In genomic region chr3:138377804-138378203, GRCh38 we compare ENCODE assay signal across 25 cellular contexts. TPM values are rescaled to one million over a fixed set of nuclear protein-coding genes. Genes with fewer than 3 reads are reported as not detected.
DNase-seq lines count a peak whose midpoint lies in the region; ATAC-seq and TF ChIP-seq lines count a peak whose summit lies in the region.
"Had no signal": no experiment of that assay in that cellular context is flagged by ENCODE, and none has a peak within 500 bp of the region (broad histone marks: within the 10 kb centered on the region; RNA-seq: fewer than 3 reads in every experiment).

No MANE protein-coding gene starts in this region.

- no peak overlapping the region for H3K27ac Mint-ChIP-seq in activated CD8-positive, alpha-beta T cell treated with anti-CD3 and anti-CD28 coated beads for 36 hours
- H3K27ac Mint-ChIP-seq: CD8-positive, alpha-beta memory T cell had no signal

- in situ Hi-C loops in gastrocnemius medialis (cut with MboI; ENCODE audit: low sequenced_read_pairs in 4 of 4) = no loop called here

- TF ChIP-seq POLR2A in gastrocnemius medialis (IDR thresholded peaks at IDR 0.05) = no peak

- intact Hi-C loops in heart right ventricle (cut with DNase I) (no loop called here), Right ventricle myocardium superior (cut with DNase I) (no loop called here), right cardiac atrium (cut with DNase I) (no loop called here), gastrocnemius medialis (cut with DNase I; ENCODE audit: low total_unique reads) (no loop called here)
- intact Hi-C loops in activated CD8-positive, alpha-beta T cell treated with anti-CD3 and anti-CD28 coated beads for 36 hours (cut with micrococcal nuclease) = no loop called here

- H3K4me3 Mint-ChIP-seq in activated CD8-positive, alpha-beta T cell treated with anti-CD3 and anti-CD28 coated beads for 36 hours = no peak overlapping the region
- H3K4me3 Mint-ChIP-seq: CD8-positive, alpha-beta memory T cell had no signal

- DNase-seq in heart right ventricle (no peak), Right ventricle myocardium superior (no peak), right cardiac atrium (no peak), gastrocnemius medialis (no peak), NCI-H1417 (lab: John Stamatoyannopoulos, UW) (no peak), GM19240 (ENCODE audit: insufficient read length, low spot score) (no peak)
- no peak for DNase-seq in activated CD8-positive, alpha-beta T cell treated with anti-CD3 and anti-CD28 coated beads for 36 hours
- DNase-seq: AML-193; C1 segment of cervical spinal cord; Calu3; CD8-positive, alpha-beta memory T cell; DMS153; GOT3; HCEC 1CT; KG1; NCI-H1092; NCI-H146; NCI-H2029; NCI-H524 treated with DMSO at 0.1 percent for 48 hours; NCI-H82; SHP77 treated with DMSO at 0.1 percent for 48 hours had no signal

- H3K9me3 ChIP-seq in heart right ventricle (no peaks in the 10 kb centered on the region), right cardiac atrium (ENCODE audit: control insufficient read depth, low read length) (no peaks in the 10 kb centered on the region), gastrocnemius medialis (no peaks in the 10 kb centered on the region)

- peaks cover 3% of the 10 kb centered on the region for H3K27me3 Mint-ChIP-seq in activated CD8-positive, alpha-beta T cell treated with anti-CD3 and anti-CD28 coated beads for 36 hours

- POLR2A ChIA-PET in activated CD8-positive, alpha-beta T cell treated with anti-CD3 and anti-CD28 coated beads for 36 hours (lab: Charles Lee) = no interaction called here

- H3K27me3 ChIP-seq in heart right ventricle = no peaks in the 10 kb centered on the region
- H3K27me3 ChIP-seq in right cardiac atrium (ENCODE audit: control insufficient read depth, insufficient read depth) = no peaks in the 10 kb centered on the region
- no peaks in the 10 kb centered on the region for H3K27me3 ChIP-seq in gastrocnemius medialis

- no peaks in the 10 kb centered on the region for H3K4me1 Mint-ChIP-seq in activated CD8-positive, alpha-beta T cell treated with anti-CD3 and anti-CD28 coated beads for 36 hours (ENCODE audit: low read depth)
- H3K4me1 Mint-ChIP-seq: CD8-positive, alpha-beta memory T cell had no signal

- H3K4me3 ChIP-seq in heart right ventricle (no peak overlapping the region), right cardiac atrium (ENCODE audit: low read length) (no peak overlapping the region), gastrocnemius medialis (no peak overlapping the region)
- H3K4me3 ChIP-seq: SK-N-MC had no signal

- no peaks in the 10 kb centered on the region for H3K9me3 Mint-ChIP-seq in activated CD8-positive, alpha-beta T cell treated with anti-CD3 and anti-CD28 coated beads for 36 hours
- H3K9me3 Mint-ChIP-seq: CD8-positive, alpha-beta memory T cell had no signal

- 58 to 66% methylated on average over 5 of the region's 5 CpGs for WGBS in heart right ventricle, 2 donors
- WGBS in right cardiac atrium = 73% methylated on average over 5 of the region's 5 CpGs

- peak overlapping the region; percentile 35 to 94 (median 80) for H3K27ac ChIP-seq in heart right ventricle
- peak overlapping the region; percentile 82 for H3K27ac ChIP-seq in right cardiac atrium (ENCODE audit: low read length)
- H3K27ac ChIP-seq in gastrocnemius medialis = peak overlapping the region; percentile 72 to 82 (median 78)
- H3K27ac ChIP-seq: SK-N-MC had no signal

- H3K4me1 ChIP-seq in heart right ventricle = peaks cover 17 to 89% (median 63%) of the 10 kb centered on the region in 9 donors
- peaks cover 20% of the 10 kb centered on the region for H3K4me1 ChIP-seq in right cardiac atrium (ENCODE audit: control insufficient read depth, insufficient read depth, low read length)
- peaks cover 62 to 81% of the 10 kb centered on the region in 2 donors for H3K4me1 ChIP-seq in gastrocnemius medialis

- TF ChIP-seq CTCF in heart right ventricle (IDR thresholded peaks at IDR 0.05) (no peak), gastrocnemius medialis (IDR thresholded peaks at IDR 0.05 in 4 of 5, conservative IDR thresholded peaks at IDR 0.05 in 1 of 5) (no peak)
- no peak for TF ChIP-seq CTCF in activated CD8-positive, alpha-beta T cell treated with anti-CD3 and anti-CD28 coated beads for 36 hours (IDR thresholded peaks at IDR 0.05)

- H3K36me3 Mint-ChIP-seq in activated CD8-positive, alpha-beta T cell treated with anti-CD3 and anti-CD28 coated beads for 36 hours (ENCODE audit: low read depth) = no peaks in the 10 kb centered on the region
- H3K36me3 Mint-ChIP-seq: CD8-positive, alpha-beta memory T cell had no signal

- CTCF ChIA-PET in activated CD8-positive, alpha-beta T cell treated with anti-CD3 and anti-CD28 coated beads for 36 hours (lab: Charles Lee) = no interaction called here

- ATAC-seq in heart right ventricle = no peak
- ATAC-seq in Right ventricle myocardium superior (ENCODE audit: poor library complexity) = no peak
- ATAC-seq in right cardiac atrium = no peak
- no peak for ATAC-seq in gastrocnemius medialis
- no peak for ATAC-seq in activated CD8-positive, alpha-beta T cell treated with anti-CD3 and anti-CD28 coated beads for 36 hours

- H3K36me3 ChIP-seq in heart right ventricle (peaks cover 0 to 33% (median 0%) of the 10 kb centered on the region in 9 donors), gastrocnemius medialis (peaks cover 0 to 4% of the 10 kb centered on the region in 2 donors)

RNA-seq across cellular contexts. Expression of gene MRAS, which starts 29.4 kb away (rescaled TPM):
- total RNA-seq in heart right ventricle = 100 to 1,000 TPM; 221 to 381 (median 266) TPM
- 100 to 1,000 TPM in 1 of 2 donors, 10 to 100 TPM in 1; 78.6 to 128 TPM for polyA plus RNA-seq in heart right ventricle
- total RNA-seq in Right ventricle myocardium superior = 368 TPM
- 100 to 1,000 TPM; 244 to 374 (median 303) TPM for total RNA-seq in right cardiac atrium
- 184 TPM for polyA plus RNA-seq in right cardiac atrium
- 100 to 1,000 TPM in 1 of 4 donors, 10 to 100 TPM in 3; 45.8 to 149 (median 57.7) TPM for total RNA-seq in gastrocnemius medialis
- under 1 TPM in 1 of 2 experiments, not detected in 1; 0.07 TPM for total RNA-seq in activated CD8-positive, alpha-beta T cell treated with anti-CD3 and anti-CD28 coated beads for 36 hours

RNA-seq across cellular contexts. Expression of gene NME9, which starts 48.2 kb away (rescaled TPM):
- total RNA-seq in heart right ventricle (under 1 TPM in 1 of 10 donors, not detected in 9; 0.44 TPM), Right ventricle myocardium superior (not detected), right cardiac atrium (under 1 TPM in 2 of 4 donors, not detected in 2; 0.17 to 0.35 TPM), gastrocnemius medialis (1 to 10 TPM in 2 of 4 donors, under 1 TPM in 1, not detected in 1; 0.38 to 7.3 (median 2.0) TPM)
- polyA plus RNA-seq in heart right ventricle (under 1 TPM in 1 of 2 donors, not detected in 1; 0.15 TPM), right cardiac atrium (0.09 TPM)
- total RNA-seq in activated CD8-positive, alpha-beta T cell treated with anti-CD3 and anti-CD28 coated beads for 36 hours = under 1 TPM in 1 of 2 experiments, not detected in 1; 0.45 TPM
- total RNA-seq: A172; Calu3; CD8-positive, alpha-beta memory T cell; G401; RPMI7951 had no signal

RNA-seq across cellular contexts. Expression of gene ESYT3, which starts 56.6 kb away (rescaled TPM):
- total RNA-seq in heart right ventricle (1 to 10 TPM in 8 of 10 donors, under 1 TPM in 2; 0.82 to 2.4 (median 1.2) TPM), Right ventricle myocardium superior (0.65 TPM), right cardiac atrium (1 to 10 TPM; 1.2 to 2.4 (median 1.6) TPM), gastrocnemius medialis (1 to 10 TPM in 1 of 4 donors, under 1 TPM in 3; 0.20 to 2.3 (median 0.77) TPM)
- polyA plus RNA-seq in heart right ventricle (under 1 TPM; 0.26 to 0.80 TPM), right cardiac atrium (0.66 TPM)
- total RNA-seq in activated CD8-positive, alpha-beta T cell treated with anti-CD3 and anti-CD28 coated beads for 36 hours = under 1 TPM; 0.09 to 0.16 TPM
- total RNA-seq: G401 had no signal
- polyA plus RNA-seq: CD8-positive, alpha-beta memory T cell had no signal

Comparison
In these comparisons a context has a peak if more than half of its experiments do, and no peak if none do; other contexts are left out.
1. RNA of gene MRAS, which starts 29.4 kb away (total RNA-seq): 368 TPM in Right ventricle myocardium superior (single experiment), 244 to 374 TPM in right cardiac atrium, 221 to 381 TPM in heart right ventricle and 45.8 to 149 TPM in gastrocnemius medialis; 0.07 TPM in activated CD8-positive, alpha-beta T cell treated with anti-CD3 and anti-CD28 coated beads for 36 hours; every median in the first group is over 10 times any median in the second.
2. Peak in every context shown above with its lines, with median percentiles within 50 percentile points of each other: H3K27ac ChIP-seq.